In the genomic region with DNA sequence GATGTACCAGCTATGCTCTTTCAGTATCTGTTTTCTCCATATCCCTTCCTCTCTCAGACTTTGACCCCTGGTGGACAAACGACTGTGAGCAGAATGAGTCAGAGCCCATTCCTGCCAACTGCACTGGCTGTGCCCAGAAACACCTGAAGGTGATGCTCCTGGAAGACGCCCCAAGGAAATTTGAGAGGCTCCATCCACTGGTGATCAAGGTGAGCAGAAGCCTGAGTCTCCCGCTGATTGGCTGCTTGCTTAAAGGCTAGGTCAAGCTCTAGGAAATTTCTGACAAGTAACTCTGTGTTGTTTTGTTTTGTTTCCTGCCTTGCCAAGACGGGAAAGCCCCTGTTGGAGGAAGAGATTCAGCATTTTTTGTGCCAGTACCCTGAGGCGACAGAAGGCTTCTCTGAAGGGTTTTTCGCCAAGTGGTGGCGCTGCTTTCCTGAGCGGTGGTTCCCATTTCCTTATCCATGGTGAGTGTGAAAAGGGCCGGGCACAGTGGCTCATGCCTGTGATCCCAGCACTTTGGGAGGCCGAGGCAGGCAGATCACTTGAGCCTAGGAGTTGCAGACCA, we compare ENCODE assay signal across 8 cellular contexts. TPM values are rescaled to one million over a fixed set of nuclear protein-coding genes. Genes with fewer than 3 reads are reported as not detected.
DNase-seq lines count a peak whose midpoint lies in the region; FAIRE-seq and TF ChIP-seq lines count a peak whose summit lies in the region.

No MANE protein-coding gene starts in this region.

- no peaks in the 10 kb centered on the region for H3K79me2 ChIP-seq in keratinocyte (ENCODE audit: control insufficient read depth, insufficient read depth, low read length)

- peaks cover 5 to 6% of the 10 kb centered on the region in 2 experiments for H3K36me3 ChIP-seq in keratinocyte (ENCODE audit: control insufficient read depth in 2 of 2, extremely low read depth in 1 of 2, insufficient read depth in 2 of 2, low read length in 2 of 2)
- H3K36me3 ChIP-seq in ascending aorta = peaks cover 25 to 44% of the 10 kb centered on the region in 2 donors

- peaks cover 19% of the 10 kb centered on the region for H4K20me1 ChIP-seq in keratinocyte (ENCODE audit: control insufficient read depth, extremely low read depth, insufficient read depth, low read length)

- peak; percentile 92 for FAIRE-seq in keratinocyte (lab: Jason Lieb, UNC)

- H3K27me3 ChIP-seq in keratinocyte (ENCODE audit: control insufficient read depth, extremely low read depth, insufficient read depth, low read length) = no peaks in the 10 kb centered on the region
- H3K27me3 ChIP-seq in ascending aorta = no peaks in the 10 kb centered on the region

- H3K9ac ChIP-seq in keratinocyte (ENCODE audit: control insufficient read depth, extremely low read depth, insufficient read depth, low read length) = no peak overlapping the region

- H3K4me2 ChIP-seq in keratinocyte (ENCODE audit: control insufficient read depth, extremely low read depth, insufficient read depth, low read depth, low read length) = peak overlapping the region; percentile 43

- H3K9me1 ChIP-seq in keratinocyte (ENCODE audit: control insufficient read depth, extremely low read depth, insufficient read depth, low read length) = peaks cover 4% of the 10 kb centered on the region

- H2AFZ ChIP-seq in keratinocyte (ENCODE audit: control insufficient read depth, low read length) = no peak overlapping the region

- H3K9me3 ChIP-seq in keratinocyte (ENCODE audit: control insufficient read depth, low read depth, low read length) (no peaks in the 10 kb centered on the region), ascending aorta (no peaks in the 10 kb centered on the region)

- H3K4me1 ChIP-seq in keratinocyte (ENCODE audit: control insufficient read depth, extremely low read depth, insufficient read depth, low read length) = peaks cover 30% of the 10 kb centered on the region
- H3K4me1 ChIP-seq in ascending aorta = peaks cover 6 to 31% of the 10 kb centered on the region in 2 donors

- intact Hi-C loops in ascending aorta (cut with DNase I) = no loop called here

- no peak overlapping the region for H3K4me3 ChIP-seq in AG09309 (ENCODE audit: control insufficient read depth, low read depth, low read length)
- no peak overlapping the region for H3K4me3 ChIP-seq in keratinocyte (ENCODE audit: control insufficient read depth in 2 of 3, extremely low read depth in 1 of 3, insufficient read depth in 2 of 3, low read depth in 1 of 3, low read length in 3 of 3)
- no peak overlapping the region for H3K4me3 ChIP-seq in ascending aorta

- DNase-seq in AG09309 (ENCODE audit: low read depth) (no peak), HuH-7 (ENCODE audit: low spot score) (peak; percentile 65), keratinocyte (ENCODE audit: low read depth, low spot score) (peak; percentile 94), ascending aorta (ENCODE audit: low spot score in 2 of 2) (no peak), NCI-H146 (lab: John Stamatoyannopoulos, UW) (no peak), retina (no peak)
- peak; percentile 72 for DNase-seq in activated effector memory CD4-positive, alpha-beta T cell treated with anti-CD3 and anti-CD28 coated beads, Interleukin-2, amount 50 U/mL, for 16 hours
- DNase-seq in activated CD8-positive, alpha-beta memory T cell treated with anti-CD3 and anti-CD28 coated beads for 24 hours = no peak

- H3K27ac ChIP-seq in keratinocyte (ENCODE audit: control insufficient read depth, insufficient read depth, low read length) (no peak overlapping the region), ascending aorta (no peak overlapping the region)

- TF ChIP-seq CTCF in AG09309 (IDR thresholded peaks at IDR 0.05; ENCODE audit: control insufficient read depth, insufficient read depth, low read depth, low read length, missing control alignments) (peak; percentile 46), keratinocyte (optimal IDR thresholded peaks at IDR 0.05 in 1 of 3, IDR thresholded peaks at IDR 0.05 in 1 of 3, conservative IDR thresholded peaks at IDR 0.05 in 1 of 3; ENCODE audit: extremely low read depth in 1 of 3, insufficient read depth in 2 of 3, low read length in 3 of 3) (peak; percentile 51 to 70 (median 54)), ascending aorta (IDR thresholded peaks at IDR 0.05) (no peak)

- dilution Hi-C loops in keratinocyte (cut with MboI; ENCODE audit: extremely low pct_ligation_motif_present, low sequenced_read_pairs) = no loop called here

RNA-seq across cellular contexts. Expression of a gene that starts 28.6 kb away (rescaled TPM):
- polyA plus RNA-seq in keratinocyte = 29.0 to 34.9 TPM (median 31.0 TPM) in 3 replicates
- polyA plus RNA-seq in keratinocyte (2011; ENCODE audit: low read depth) = 10.6 TPM
- polyA plus RNA-seq in keratinocyte (2011; cell fraction: cytosol; rRNA removed) = 16.6 and 25.5 TPM in 2 replicates
- 53.2 and 56.2 TPM in 2 replicates for polyA plus RNA-seq in keratinocyte (2011; cell fraction: nucleus; rRNA removed)
- polyA plus RNA-seq in keratinocyte (2012; ENCODE audit: low replicate concordance) = 24.2 and 27.1 TPM in 2 replicates
- 22.0 to 34.1 TPM (median 30.7 TPM) in 3 replicates for polyA minus RNA-seq in keratinocyte
- 7.5 TPM for polyA minus RNA-seq in keratinocyte (2011; cell fraction: cytosol; rRNA and poly(A)+ RNA removed)
- 21.6 and 42.5 TPM in 2 replicates for polyA minus RNA-seq in keratinocyte (2011; cell fraction: nucleus; rRNA and poly(A)+ RNA removed)
- total RNA-seq in ascending aorta = 21.6 TPM

RNA-seq across cellular contexts. Expression of a gene that starts 39.7 kb away (rescaled TPM):
- polyA plus RNA-seq in keratinocyte = 36.7 to 45.5 TPM (median 42.5 TPM) in 3 replicates
- polyA plus RNA-seq in keratinocyte (2011; ENCODE audit: low read depth) = 33.5 TPM
- polyA plus RNA-seq in keratinocyte (2011; cell fraction: cytosol; rRNA removed) = 32.4 and 63.7 TPM in 2 replicates
- 14.8 and 15.8 TPM in 2 replicates for polyA plus RNA-seq in keratinocyte (2011; cell fraction: nucleus; rRNA removed)
- polyA plus RNA-seq in keratinocyte (2012; ENCODE audit: low replicate concordance) = 22.2 and 32.8 TPM in 2 replicates
- 21.5 to 54.4 TPM (median 40.1 TPM) in 3 replicates for polyA minus RNA-seq in keratinocyte
- polyA minus RNA-seq in keratinocyte (2011; cell fraction: cytosol; rRNA and poly(A)+ RNA removed) = 28.4 TPM
- 9.1 and 12.2 TPM in 2 replicates for polyA minus RNA-seq in keratinocyte (2011; cell fraction: nucleus; rRNA and poly(A)+ RNA removed)
- 24.2 TPM for total RNA-seq in ascending aorta

RNA-seq across cellular contexts. Expression of a gene that starts 40.2 kb away (rescaled TPM):
- polyA plus RNA-seq in keratinocyte = not detected in 3 replicates
- not detected for polyA plus RNA-seq in keratinocyte (2011; ENCODE audit: low read depth)
- not detected in 2 replicates for polyA plus RNA-seq in keratinocyte (2011; cell fraction: cytosol; rRNA removed)
- not detected in 2 replicates for polyA plus RNA-seq in keratinocyte (2011; cell fraction: nucleus; rRNA removed)
- polyA plus RNA-seq in keratinocyte (2012; ENCODE audit: low replicate concordance) = not detected in 2 replicates
- polyA minus RNA-seq in keratinocyte = not detected in 3 replicates
- not detected for polyA minus RNA-seq in keratinocyte (2011; cell fraction: cytosol; rRNA and poly(A)+ RNA removed)
- polyA minus RNA-seq in keratinocyte (2011; cell fraction: nucleus; rRNA and poly(A)+ RNA removed) = not detected in 2 replicates
- total RNA-seq in ascending aorta = 33.5 TPM

Comparison
In these comparisons a context has a peak if more than half of its experiments do, and no peak if none do; other contexts are left out.
1. DNase-seq: peak in HuH-7 (single experiment), activated effector memory CD4-positive, alpha-beta T cell treated with anti-CD3 and anti-CD28 coated beads, Interleukin-2, amount 50 U/mL, for 16 hours (single experiment) and keratinocyte (single experiment); none in AG09309 (single experiment), ascending aorta (0 of 2), NCI-H146 (single experiment), retina (single experiment) and activated CD8-positive, alpha-beta memory T cell treated with anti-CD3 and anti-CD28 coated beads for 24 hours (single experiment).
2. CTCF ChIP-seq: peak in AG09309 (single experiment) and keratinocyte (3 of 3); none in ascending aorta (0 of 3).